8 cellular contexts compared by ENCODE assay signal in the genomic region with DNA sequence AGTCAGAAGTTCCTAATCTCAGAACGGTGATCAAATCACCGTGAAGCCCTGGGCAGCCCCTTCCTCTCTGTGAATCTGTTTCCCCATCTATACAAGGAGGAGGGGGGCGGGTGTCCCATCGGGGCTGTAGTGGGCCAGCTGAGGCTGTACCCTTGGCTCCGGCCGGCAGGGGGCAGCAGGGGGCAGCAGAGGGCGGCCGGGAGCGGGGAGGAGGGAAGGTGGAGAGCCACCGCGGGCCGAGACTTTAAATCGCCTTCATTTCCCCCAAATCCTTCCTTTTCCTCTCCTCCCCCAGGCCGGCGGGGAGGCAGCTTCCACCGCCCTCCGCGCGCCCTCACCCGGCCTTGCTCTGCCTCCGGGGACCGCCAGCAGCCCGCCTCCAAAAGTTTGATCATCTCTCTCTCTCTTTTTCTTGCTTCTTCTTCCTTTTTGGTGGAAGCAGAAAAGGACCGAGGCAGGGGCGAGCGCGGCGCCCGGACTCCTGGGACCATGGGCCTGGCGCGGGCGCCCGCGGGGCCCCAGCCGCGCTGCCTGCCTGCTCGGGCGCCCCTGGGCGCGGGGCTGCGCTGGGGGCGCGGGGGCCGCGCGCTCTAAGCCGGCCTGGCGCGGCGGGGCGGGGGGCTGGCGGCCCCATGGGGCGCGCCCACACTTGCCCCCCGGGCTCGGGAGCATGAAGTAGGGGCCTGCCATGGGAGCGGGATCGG. TPM values are rescaled to one million over a fixed set of nuclear protein-coding genes. Genes with fewer than 3 reads are reported as not detected.
DNase-seq lines count a peak whose midpoint lies in the region; ATAC-seq, FAIRE-seq and TF ChIP-seq lines count a peak whose summit lies in the region.

A gene (plus strand): TSS at position 275 of the 704 bp plus-strand sequence. CDS start 414 bp downstream, at position 689.

- H2AFZ ChIP-seq in neuron (ENCODE audit: low read depth, low read length) = peak within 1 kb of the TSS; percentile 43

- H3K4me1 ChIP-seq in SJCRH30 (no peaks in the 10 kb centered on the region), neuron (ENCODE audit: insufficient read depth, low read length) (peaks cover 35% of the 10 kb centered on the region), stomach (peaks cover 27 to 49% (median 35%) of the 10 kb centered on the region in 4 donors)

- FAIRE-seq in frontal cortex (lab: Jason Lieb, UNC) = no peak

- H3K36me3 ChIP-seq in SJCRH30 = no peaks in the 10 kb centered on the region
- H3K36me3 ChIP-seq in neuron (ENCODE audit: insufficient read depth, low read length) = no peaks in the 10 kb centered on the region
- H3K36me3 ChIP-seq in stomach = no peaks in the 10 kb centered on the region

- H3K9me3 ChIP-seq in SJCRH30 (replicated peaks) (no peaks in the 10 kb centered on the region), neuron (ENCODE audit: low read length) (no peaks in the 10 kb centered on the region), stomach (no peaks in the 10 kb centered on the region)

- TF ChIP-seq CTCF in stomach (IDR thresholded peaks at IDR 0.05) = peak in 5 of 7 experiments; percentile 84 to 95 (median 88)

- 1% methylated on average over 30 to 58 of the region's 58 CpGs for WGBS in stomach, 5 donors

- intact Hi-C loops in stomach (cut with DNase I; ENCODE audit: low total_unique reads) = no loop called here

- peak; percentile 78 for DNase-seq in CD1c-positive myeloid dendritic cell (ENCODE audit: extremely low spot score)
- DNase-seq in HuH-7.5 (ENCODE audit: low spot score) = peak; percentile 93
- peak; percentile 86 to 92 for DNase-seq in SJCRH30
- DNase-seq in activated naive CD4-positive, alpha-beta T cell treated with Interleukin-2 at 50 U/mL for 16 hours = peak; percentile 81
- DNase-seq in frontal cortex (ENCODE audit: low spot score in 2 of 2) = peak; percentile 83 to 85
- DNase-seq in stomach = peak; percentile 87

- TF ChIP-seq EP300 in stomach (IDR thresholded peaks at IDR 0.05) = no peak

- ATAC-seq in GM19467 (IDR thresholded peaks at IDR 0.05; ENCODE audit: unreplicated experiment) = peak; percentile 85

- no peak for TF ChIP-seq POLR2A in stomach (IDR thresholded peaks at IDR 0.05)

- H3K27ac ChIP-seq in SJCRH30 (no peak within 1 kb of the TSS; the same call in 1 of the 2 replicates), stomach (peak within 1 kb of the TSS in 4 of 5 donors; percentile 55 to 83 (median 69))

- H3K4me3 ChIP-seq in SJCRH30 = peak within 1 kb of the TSS; percentile 78
- H3K4me3 ChIP-seq in neuron (ENCODE audit: low read length) = peak within 1 kb of the TSS; percentile 69
- peak within 1 kb of the TSS; percentile 65 to 73 (median 68) for H3K4me3 ChIP-seq in stomach

- H3K27me3 ChIP-seq in SJCRH30 (peaks cover 4% of the 10 kb centered on the region; the same call in 1 of the 2 replicates), neuron (ENCODE audit: insufficient read depth, low read length) (peaks cover 42% of the 10 kb centered on the region), stomach (peaks cover 7 to 71% (median 26%) of the 10 kb centered on the region in 3 donors)

RNA-seq across cellular contexts. Expression of the gene that starts here (rescaled TPM):
- 13.0 and 18.6 TPM in 2 replicates for total RNA-seq in SJCRH30 (2014; rRNA removed; shearing (Covaris generic))
- total RNA-seq in frontal cortex (0.41 TPM), stomach (10 to 100 TPM in 3 of 5 donors, 1 to 10 TPM in 2; 2.9 to 26.3 (median 21.1) TPM)
- polyA plus RNA-seq in stomach = 1 to 10 TPM; 3.4 to 7.1 (median 5.6) TPM

Comparison
In these comparisons a context has a peak if more than half of its experiments do, and no peak if none do; other contexts are left out.
1. Peak in DNase-seq in frontal cortex; RNA of the gene not detected or under 1 TPM.